In the genomic region with DNA sequence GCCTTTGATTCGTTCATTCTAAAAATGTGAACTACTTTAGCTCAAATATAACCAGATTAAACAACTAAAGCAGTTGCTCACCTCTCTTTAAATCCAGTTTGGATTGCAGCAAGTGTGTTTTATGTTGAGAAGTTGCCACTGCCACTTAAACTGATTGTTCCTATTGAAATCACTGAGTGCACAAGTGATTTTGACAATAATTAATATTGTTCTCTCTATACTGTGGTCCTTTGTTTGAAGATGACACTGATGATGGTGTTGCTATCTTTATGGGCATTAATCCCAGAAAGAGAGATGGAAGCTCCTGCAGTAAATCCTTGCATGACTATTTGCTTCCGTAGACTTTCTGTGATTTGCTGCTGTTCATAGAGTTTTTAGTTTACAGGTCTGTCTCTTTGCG, we compare ENCODE assay signal across 15 cellular contexts.
DNase-seq lines count a peak whose midpoint lies in the region; FAIRE-seq and TF ChIP-seq lines count a peak whose summit lies in the region.
"Had no signal": no experiment of that assay in that cellular context is flagged by ENCODE, and none has a peak within 500 bp of the region (broad histone marks: within the 10 kb centered on the region; RNA-seq: fewer than 3 reads in every experiment).

No MANE protein-coding gene starts in this region.

- H3K27ac ChIP-seq in dorsolateral prefrontal cortex = peak overlapping the region in 5 of 59 donors; percentile 2 to 31 (median 14)
- H3K27ac ChIP-seq in mesodermal cell (ENCODE audit: low read depth, low read length, severe bottlenecking) = peak overlapping the region; percentile 13
- H3K27ac ChIP-seq: A549 had no signal

- DNase-seq in COR-L47 (lab: John Stamatoyannopoulos, UW) (peak; percentile 22), dorsolateral prefrontal cortex (no peak), pons (ENCODE audit: low spot score) (peak; percentile 84), frontal cortex (ENCODE audit: low spot score in 2 of 2) (no peak), cerebellar cortex (ENCODE audit: low spot score) (no peak), posterior vena cava (ENCODE audit: low spot score) (no peak), SHP77 treated with DMSO at 0.1 percent for 48 hours (lab: John Stamatoyannopoulos, UW) (no peak)
- DNase-seq: CD8-positive, alpha-beta T cell; DMS53; GF-D8; HCEC 1CT; HFFc6 had no signal

- peak in 1 of 56 donors; percentile 16 for TF ChIP-seq CTCF in dorsolateral prefrontal cortex (IDR thresholded peaks at IDR 0.05 in 54 of 56, conservative IDR thresholded peaks at IDR 0.05 in 2 of 56; ENCODE audit: low read depth in 1 of 56, partially characterized antibody in 56 of 56)

- intact Hi-C loops in dorsolateral prefrontal cortex (cut with DNase I) (loop anchor here in 1 of 2 donors (10.0 kb wide), 2 partner anchors 247 to 253 kb away; a partner anchor contains a TSS), posterior vena cava (cut with DNase I) (no loop called here)

- H3K4me1 ChIP-seq in mesodermal cell (ENCODE audit: control insufficient read depth, insufficient read depth, low read length, poor library complexity, severe bottlenecking) = no peaks in the 10 kb centered on the region
- H3K4me1 ChIP-seq: A549 had no signal

- no peaks in the 10 kb centered on the region for H3K36me3 ChIP-seq in mesodermal cell (ENCODE audit: control insufficient read depth, insufficient read depth, low read length)

- FAIRE-seq in frontal cortex (lab: Jason Lieb, UNC) = no peak
- FAIRE-seq: A549, HTR-8/SVneo had no signal

- H3K27me3 ChIP-seq in dorsolateral prefrontal cortex = peaks cover 0 to 4% (median 0%) of the 10 kb centered on the region in 45 donors

- H3K9me3 ChIP-seq in mesodermal cell (ENCODE audit: control insufficient read depth, low read length) = no peaks in the 10 kb centered on the region
- H3K9me3 ChIP-seq: A549 had no signal

- no CpG with 5 or more reads among the region's 3 CpGs for WGBS in mesodermal cell (ENCODE audit: insufficient coverage in 2 of 2), 2 experiments

- H3K4me3 ChIP-seq in dorsolateral prefrontal cortex (peak overlapping the region in 41 of 59 donors; percentile 2 to 55 (median 28)), mesodermal cell (ENCODE audit: extremely low read depth, insufficient read depth, low read length, poor library complexity, severe bottlenecking) (no peak overlapping the region)
- H3K4me3 ChIP-seq: A549 had no signal

Comparison
In these comparisons a context has a peak if more than half of its experiments do, and no peak if none do; other contexts are left out.
1. DNase-seq: peak in COR-L47 (single experiment) and pons (single experiment); none in dorsolateral prefrontal cortex (0 of 10), frontal cortex (0 of 2), cerebellar cortex (single experiment), posterior vena cava (single experiment) and SHP77 treated with DMSO at 0.1 percent for 48 hours (single experiment).